ENCODE assay signal across 17 cellular contexts in the genomic region with DNA sequence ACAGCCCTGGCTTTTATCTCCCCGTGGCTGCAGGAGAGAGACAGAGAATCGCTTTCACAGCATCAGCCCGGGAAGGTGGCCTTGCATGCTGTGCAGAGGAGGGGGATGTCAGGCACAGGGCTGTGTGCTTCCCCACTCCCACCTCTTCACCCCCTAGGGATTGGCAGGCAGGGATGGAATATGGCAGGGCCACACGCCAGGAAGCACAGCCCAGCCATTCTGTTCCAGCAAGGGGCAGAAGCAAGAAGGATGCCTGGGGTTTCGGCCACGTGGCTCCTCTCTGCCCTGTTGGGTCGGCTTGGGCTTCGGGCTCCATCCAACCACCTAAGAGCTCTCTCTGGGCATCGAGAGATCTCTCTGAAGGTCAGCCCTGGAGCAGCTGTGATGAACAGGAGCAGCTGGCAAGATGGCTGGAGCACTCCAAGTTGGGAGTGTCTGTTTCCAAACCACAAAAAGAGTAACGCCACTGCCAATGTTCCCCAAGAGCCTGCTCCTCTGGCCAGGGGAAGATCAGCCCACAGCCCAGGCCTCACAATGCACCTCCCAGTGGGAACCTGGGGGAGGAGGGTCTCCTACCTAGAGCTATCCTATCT.
A peak's percentile ranks its signal among the peaks of the same experiment; 100 is the strongest.
DNase-seq lines count a peak whose midpoint lies in the region; ATAC-seq, FAIRE-seq and TF ChIP-seq lines count a peak whose summit lies in the region.
"Had no signal": no experiment of that assay in that cellular context is flagged by ENCODE, and none has a peak within 500 bp of the region (broad histone marks: within the 10 kb centered on the region; RNA-seq: fewer than 3 reads in every experiment).

No MANE protein-coding gene starts in this region.

- H3K4me3 ChIP-seq in endothelial cell of umbilical vein (replicated peaks in 1 of 3; ENCODE audit: insufficient read depth in 1 of 3, low read depth in 1 of 3, low read length in 3 of 3) (no peak overlapping the region), muscle layer of colon (ENCODE audit: low read depth in 1 of 2, low read length in 2 of 2) (no peak overlapping the region)
- no peak overlapping the region for H3K4me3 ChIP-seq in naive thymus-derived CD4-positive, alpha-beta T cell (ENCODE audit: low read length)
- H3K4me3 ChIP-seq: K562 had no signal

- no peak overlapping the region for H3K4me2 ChIP-seq in endothelial cell of umbilical vein (ENCODE audit: insufficient read depth, low read length)

- H3K9me3 Mint-ChIP-seq in naive thymus-derived CD4-positive, alpha-beta T cell: no peaks in the 10 kb centered on the region
- H3K9me3 Mint-ChIP-seq: nephron progenitor cell had no signal

- ATAC-seq in activated CD4-positive, CD25-positive, alpha-beta regulatory T cell treated with anti-CD3 and anti-CD28 coated beads, Interleukin-2, amount 50 U/mL, for 24 hours: no peak
- no peak for ATAC-seq in GM19397 (IDR thresholded peaks at IDR 0.05; ENCODE audit: unreplicated experiment)
- ATAC-seq in naive thymus-derived CD4-positive, alpha-beta T cell: no peak
- ATAC-seq: K562 had no signal

- no peaks in the 10 kb centered on the region for H3K9me1 ChIP-seq in endothelial cell of umbilical vein (replicated peaks; ENCODE audit: control insufficient read depth, extremely low read depth, insufficient read depth, low read length)

- dilution Hi-C loops in endothelial cell of umbilical vein (cut with MboI; ENCODE audit: extremely low pct_ligation_motif_present, low sequenced_read_pairs): no loop called here

- H3K27me3 ChIP-seq in endothelial cell of umbilical vein (ENCODE audit: control insufficient read depth in 2 of 2, insufficient read depth in 2 of 2, low read length in 2 of 2) (no peaks in the 10 kb centered on the region), muscle layer of colon (ENCODE audit: control insufficient read depth in 1 of 2, insufficient read depth in 2 of 2, low read length in 2 of 2) (no peaks in the 10 kb centered on the region)
- no peaks in the 10 kb centered on the region for H3K27me3 ChIP-seq in naive thymus-derived CD4-positive, alpha-beta T cell (ENCODE audit: control insufficient read depth in 2 of 2, insufficient read depth in 2 of 2, low read length in 2 of 2)

- FAIRE-seq in endothelial cell of umbilical vein (lab: Jason Lieb, UNC): no peak
- FAIRE-seq: K562, small intestine had no signal

- peaks cover 5 to 10% (median 6%) of the 10 kb centered on the region in 5 donors for H3K27me3 Mint-ChIP-seq in naive thymus-derived CD4-positive, alpha-beta T cell

- no peaks in the 10 kb centered on the region for H3K36me3 ChIP-seq in endothelial cell of umbilical vein (ENCODE audit: control insufficient read depth in 2 of 2, extremely low read depth in 1 of 2, insufficient read depth in 2 of 2, low read length in 2 of 2)
- no peaks in the 10 kb centered on the region for H3K36me3 ChIP-seq in muscle layer of colon (ENCODE audit: insufficient read depth, low read length)
- H3K36me3 ChIP-seq in naive thymus-derived CD4-positive, alpha-beta T cell (ENCODE audit: control insufficient read depth in 2 of 3, insufficient read depth in 3 of 3, low read length in 3 of 3): no peaks in the 10 kb centered on the region
- H3K36me3 ChIP-seq: thoracic aorta, WERI-Rb-1 had no signal

- H3K4me1 ChIP-seq in endothelial cell of umbilical vein (ENCODE audit: control insufficient read depth, extremely low read depth, insufficient read depth, low read length) (peaks cover 4% of the 10 kb centered on the region), muscle layer of colon (ENCODE audit: insufficient read depth, low read length) (peaks cover 10% of the 10 kb centered on the region)
- no peaks in the 10 kb centered on the region for H3K4me1 ChIP-seq in naive thymus-derived CD4-positive, alpha-beta T cell (ENCODE audit: control insufficient read depth in 2 of 2, insufficient read depth in 2 of 2, low read length in 2 of 2)

- intact Hi-C loops in endothelial cell of umbilical vein (cut with micrococcal nuclease): loop anchor here (2.0 kb wide), 1 partner anchor 260 kb away; a partner anchor contains a TSS
- intact Hi-C loops in naive thymus-derived CD4-positive, alpha-beta T cell (cut with micrococcal nuclease): loop anchor here in 1 of 2 donors (10.0 kb wide), 1 partner anchor 258 kb away; a partner anchor contains a TSS

- DNase-seq in activated CD4-positive, CD25-positive, alpha-beta regulatory T cell treated with anti-CD3 and anti-CD28 coated beads, Interleukin-2, amount 50 U/mL, for 72 hours: peak; percentile 22
- DNase-seq in endothelial cell of umbilical vein (ENCODE audit: low read depth, low spot score): no peak
- peak; percentile 38 for DNase-seq in ureter (ENCODE audit: low spot score)
- DNase-seq in GDM1 (lab: John Stamatoyannopoulos, UW): no peak
- DNase-seq in naive thymus-derived CD4-positive, alpha-beta T cell: no peak
- DNase-seq: 8988T; activated T-cell treated with anti-CD3 and anti-CD28 coated beads, Interleukin-2, amount 50 U/mL, for 1 hour; amniotic stem cell; NCI-H82; nephron progenitor cell; small intestine; WERI-Rb-1 had no signal

- POLR2A ChIA-PET in endothelial cell of umbilical vein (lab: Charles Lee): no interaction called here
- POLR2A ChIA-PET in naive thymus-derived CD4-positive, alpha-beta T cell (lab: Charles Lee): no interaction called here

- H3K4me1 Mint-ChIP-seq in naive thymus-derived CD4-positive, alpha-beta T cell: peaks cover 2 to 52% (median 28%) of the 10 kb centered on the region in 7 donors

- TF ChIP-seq POLR2A in endothelial cell of umbilical vein (IDR thresholded peaks at IDR 0.05; ENCODE audit: low read depth, low read length): no peak

- H3K4me3 Mint-ChIP-seq in naive thymus-derived CD4-positive, alpha-beta T cell: no peak overlapping the region

- BruUV-seq in endothelial cell of umbilical vein (replicated peaks; lab: Mats Ljungman, UMichigan): no TSS peak

- H3K9ac ChIP-seq in endothelial cell of umbilical vein (replicated peaks; ENCODE audit: extremely low read depth, insufficient read depth, low read length): no peak overlapping the region
- no peak overlapping the region for H3K9ac ChIP-seq in muscle layer of colon (ENCODE audit: low read length)

- peak overlapping the region in 1 of 9 donors; percentile 15 for H3K27ac Mint-ChIP-seq in naive thymus-derived CD4-positive, alpha-beta T cell
- H3K27ac Mint-ChIP-seq: nephron progenitor cell had no signal

- no peaks in the 10 kb centered on the region for H3K9me3 ChIP-seq in endothelial cell of umbilical vein (replicated peaks; ENCODE audit: control insufficient read depth, insufficient read depth, low read length)
- no peaks in the 10 kb centered on the region for H3K9me3 ChIP-seq in muscle layer of colon (ENCODE audit: low read length)
- no peaks in the 10 kb centered on the region for H3K9me3 ChIP-seq in naive thymus-derived CD4-positive, alpha-beta T cell (ENCODE audit: control insufficient read depth in 2 of 3, low read length in 3 of 3)
- H3K9me3 ChIP-seq: thoracic aorta had no signal

- H2AFZ ChIP-seq in endothelial cell of umbilical vein (ENCODE audit: low read depth, low read length): peak overlapping the region; percentile 56

- no peaks in the 10 kb centered on the region for H4K20me1 ChIP-seq in endothelial cell of umbilical vein (replicated peaks; ENCODE audit: control insufficient read depth, extremely low read depth, insufficient read depth, low read length)

- no peaks in the 10 kb centered on the region for H3K36me3 Mint-ChIP-seq in naive thymus-derived CD4-positive, alpha-beta T cell

- CTCF ChIA-PET in endothelial cell of umbilical vein (lab: Charles Lee): interaction anchor here (0.9 to 1.2 kb wide), 8 partner anchors 8 to 280 kb away, joined by 3 to 7 read pairs (median 4); no protein-coding TSS in a partner anchor
- CTCF ChIA-PET in naive thymus-derived CD4-positive, alpha-beta T cell (lab: Charles Lee): interaction anchor here (0.7 kb wide), 1 partner anchor 9 kb away, joined by 3 read pairs; no protein-coding TSS in a partner anchor

- no peak overlapping the region for H3K27ac ChIP-seq in endothelial cell of umbilical vein (ENCODE audit: insufficient read depth, low read depth, low read length)
- peak overlapping the region; percentile 29 for H3K27ac ChIP-seq in muscle layer of colon (ENCODE audit: low read depth, low read length)
- no peak overlapping the region for H3K27ac ChIP-seq in naive thymus-derived CD4-positive, alpha-beta T cell (ENCODE audit: low read depth, low read length)
- H3K27ac ChIP-seq: thoracic aorta, WERI-Rb-1 had no signal

- no peak for TF ChIP-seq CTCF in endothelial cell of umbilical vein (IDR thresholded peaks at IDR 0.05; ENCODE audit: extremely low read depth in 1 of 2, insufficient read depth in 1 of 2, low read depth in 1 of 2, low read length in 2 of 2)

- no peaks in the 10 kb centered on the region for H3K79me2 ChIP-seq in endothelial cell of umbilical vein (ENCODE audit: control insufficient read depth, insufficient read depth, low read length)

TF ChIP-seq in endothelial cell of umbilical vein, 7 proteins besides CTCF, POLR2A, EP300 and RAD21:
- TF ChIP-seq FOS (IDR thresholded peaks at IDR 0.05; ENCODE audit: borderline replicate concordance, insufficient read depth, low read length) (no peak), MYC (IDR thresholded peaks at IDR 0.05; ENCODE audit: low read depth, low read length) (no peak), GATA2 (IDR thresholded peaks at IDR 0.05; ENCODE audit: insufficient read depth, insufficient read length, low read depth, low read length) (no peak), EZH2 (IDR thresholded peaks at IDR 0.05; ENCODE audit: borderline replicate concordance, low read depth, low read length, severe bottlenecking) (no peak)
- TF ChIP-seq, protein P1, sequence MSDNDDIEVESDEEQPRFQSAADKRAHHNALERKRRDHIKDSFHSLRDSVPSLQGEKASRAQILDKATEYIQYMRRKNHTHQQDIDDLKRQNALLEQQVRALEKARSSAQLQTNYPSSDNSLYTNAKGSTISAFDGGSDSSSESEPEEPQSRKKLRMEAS (IDR thresholded peaks at IDR 0.05; ENCODE audit: insufficient read depth, insufficient read length): no peak

Comparison
In these comparisons a context has a peak if more than half of its experiments do, and no peak if none do; other contexts are left out.
1. DNase-seq: peak in activated CD4-positive, CD25-positive, alpha-beta regulatory T cell treated with anti-CD3 and anti-CD28 coated beads, Interleukin-2, amount 50 U/mL, for 72 hours (single experiment) and ureter (single experiment); none in endothelial cell of umbilical vein (single experiment), GDM1 (single experiment) and naive thymus-derived CD4-positive, alpha-beta T cell (0 of 9).